Comparison of ENCODE assay signal across 1 cellular context in genomic region chr3:60269377-60269776, GRCh38.
A peak's percentile ranks its signal among the peaks of the same experiment; 100 is the strongest.
TF ChIP-seq lines count a peak whose summit lies in the region.

No MANE protein-coding gene starts in this region.

TF ChIP-seq in K562, 482 proteins besides CTCF, POLR2A, EP300 and RAD21 (continued from another document and continues in another):
- TF ChIP-seq TAF9B (IDR thresholded peaks at IDR 0.05; ENCODE audit: partially characterized antibody) (peak; percentile 38), POLR2H (tag; IDR thresholded peaks at IDR 0.05; ENCODE audit: low read depth) (0 out of 2 replicates have a peak, but pooled peaks have one; percentile 18), TEAD1 (CRISPR knock-in tag; IDR thresholded peaks at IDR 0.05) (peak in 1 of 2 experiments; percentile 55; a peak in 1 of 4 replicates), U2AF1 (optimal IDR thresholded peaks at IDR 0.05; ENCODE audit: low read depth, low read length) (no peak), NCOR1 (IDR thresholded peaks at IDR 0.05) (peak; percentile 92), SMARCE1 (IDR thresholded peaks at IDR 0.05) (peak; percentile 87), THRB (CRISPR knock-in tag; conservative IDR thresholded peaks at IDR 0.05) (no peak), CHD2 (IDR thresholded peaks at IDR 0.05; ENCODE audit: low read depth, low read length) (no peak), SRSF9 (IDR thresholded peaks at IDR 0.05; ENCODE audit: borderline replicate concordance, low read depth, low read length) (no peak), KAT7 (CRISPR knock-in tag; IDR thresholded peaks at IDR 0.05; ENCODE audit: borderline replicate concordance) (no peak), PATZ1 (CRISPR knock-in tag; IDR thresholded peaks at IDR 0.05; ENCODE audit: borderline replicate concordance) (no peak), FOXA1 (IDR thresholded peaks at IDR 0.05; ENCODE audit: borderline replicate concordance) (no peak), ZBTB34 (CRISPR knock-in tag; IDR thresholded peaks at IDR 0.05) (no peak), U2AF2 (optimal IDR thresholded peaks at IDR 0.05; ENCODE audit: low read depth, low read length) (no peak), TAL1 (IDR thresholded peaks at IDR 0.05) (peak; percentile 90), HMBOX1 (IDR thresholded peaks at IDR 0.05) (peak; percentile 77; the same call in 1 of the 2 replicates), SPI1 (IDR thresholded peaks at IDR 0.05; ENCODE audit: borderline replicate concordance, low read depth, low read length) (no peak), USF1 (CRISPR knock-in tag; IDR thresholded peaks at IDR 0.05) (no peak), TAF7 (tag; IDR thresholded peaks at IDR 0.05) (no peak), CBFA2T2 (conservative IDR thresholded peaks at IDR 0.05) (peak; percentile 92), ZNF740 (CRISPR knock-in tag; IDR thresholded peaks at IDR 0.05) (no peak), ZNF740 (tag; IDR thresholded peaks at IDR 0.05) (no peak), MBD1 (CRISPR knock-in tag; IDR thresholded peaks at IDR 0.05) (no peak), SMARCC2 (IDR thresholded peaks at IDR 0.05; ENCODE audit: low read depth) (peak; percentile 73; the same call in 1 of the 2 replicates), NONO (IDR thresholded peaks at IDR 0.05; ENCODE audit: low read depth in 2 of 2, low read length in 1 of 2) (0 out of 4 replicates have a peak, but pooled peaks of 1 of the 2 experiments have one; percentile 36), NCOA2 (IDR thresholded peaks at IDR 0.05; ENCODE audit: partially characterized antibody in 2 of 2) (peak; percentile 13 to 42), FOXK2 (conservative IDR thresholded peaks at IDR 0.05 in 1 of 2, IDR thresholded peaks at IDR 0.05 in 1 of 2; ENCODE audit: low read depth in 2 of 2) (peak in 1 of 2 experiments; percentile 33; a peak in 1 of 4 replicates), SAP30 (IDR thresholded peaks at IDR 0.05; ENCODE audit: borderline replicate concordance, insufficient read depth, low read depth, low read length, poor library complexity, severe bottlenecking) (no peak), ZBTB26 (CRISPR knock-in tag; IDR thresholded peaks at IDR 0.05) (no peak), ZNF518B (CRISPR knock-in tag; IDR thresholded peaks at IDR 0.05) (no peak), HDAC1 (IDR thresholded peaks at IDR 0.05) (no peak), TEAD4 (IDR thresholded peaks at IDR 0.05; ENCODE audit: low read length) (peak; percentile 93), TEAD4 (CRISPR knock-in tag; IDR thresholded peaks at IDR 0.05; ENCODE audit: borderline replicate concordance) (no peak), ZFP91 (CRISPR knock-in tag; IDR thresholded peaks at IDR 0.05) (no peak), PRDM10 (IDR thresholded peaks at IDR 0.05; ENCODE audit: partially characterized antibody) (peak; percentile 32), CC2D1A (IDR thresholded peaks at IDR 0.05) (peak; percentile 41; the same call in 1 of the 2 replicates), KAT2B (IDR thresholded peaks at IDR 0.05; ENCODE audit: low read depth, low read length) (no peak), MEF2A (IDR thresholded peaks at IDR 0.05; ENCODE audit: control insufficient read depth, low read depth, low read length) (0 out of 2 replicates have a peak, but pooled peaks have one; percentile 15), ARNT (IDR thresholded peaks at IDR 0.05) (no peak), EP400 (IDR thresholded peaks at IDR 0.05) (peak; percentile 35; the same call in 1 of the 2 replicates), CBFA2T3 (IDR thresholded peaks at IDR 0.05) (peak; percentile 96), HDAC8 (tag; IDR thresholded peaks at IDR 0.05) (no peak), TBL1XR1 (IDR thresholded peaks at IDR 0.05; ENCODE audit: low read length in 2 of 2) (peak in 1 of 2 experiments; percentile 84; a peak in 2 of 4 replicates), MTA2 (IDR thresholded peaks at IDR 0.05; ENCODE audit: low read depth) (peak; percentile 72)
